ENCODE assay signal across 8 cellular contexts in the genomic region with DNA sequence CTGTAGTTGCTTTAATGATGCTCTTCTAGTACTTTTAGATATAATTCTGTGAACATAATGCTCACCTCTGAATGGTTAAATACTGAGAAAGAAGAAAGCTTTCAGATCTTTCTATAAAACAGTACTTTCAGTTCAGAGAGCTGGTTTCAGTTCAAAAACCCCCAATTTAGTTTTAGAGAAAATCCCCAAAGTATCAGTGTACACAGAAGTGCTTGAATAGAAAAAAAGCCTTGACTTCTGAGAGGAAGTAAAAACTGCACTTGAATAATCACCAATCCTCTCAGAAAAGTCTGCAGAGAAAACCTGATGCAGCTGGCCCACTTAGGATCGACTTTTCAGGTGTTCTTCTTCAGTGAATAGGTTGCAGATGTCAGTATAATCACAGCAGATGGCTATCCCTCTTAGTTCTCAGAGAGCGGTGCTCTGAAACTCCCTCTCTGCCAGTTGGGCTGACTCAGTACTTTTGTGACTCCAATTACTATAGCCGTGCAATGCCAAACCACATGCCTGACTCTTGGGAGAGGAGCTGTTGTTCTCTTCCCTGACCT.
A peak's percentile ranks its signal among the peaks of the same experiment; 100 is the strongest.
DNase-seq lines count a peak whose midpoint lies in the region; ATAC-seq and TF ChIP-seq lines count a peak whose summit lies in the region.

No MANE protein-coding gene starts in this region.

- H2BK15ac ChIP-seq in mesendoderm (replicated peaks; ENCODE audit: low read depth) = no peak overlapping the region

- no peak for TF ChIP-seq POLR2A in transverse colon (IDR thresholded peaks at IDR 0.05)

- no peak overlapping the region for H2BK5ac ChIP-seq in mesendoderm (ENCODE audit: low read length)

- H4K5ac ChIP-seq in mesendoderm (ENCODE audit: low read length) = no peak overlapping the region

- no peak overlapping the region for H2AK5ac ChIP-seq in mesendoderm (ENCODE audit: low read length)

- ATAC-seq in GM18907 (IDR thresholded peaks at IDR 0.05; ENCODE audit: unreplicated experiment) (peak; percentile 96), HG03039 (IDR thresholded peaks at IDR 0.05; ENCODE audit: unreplicated experiment) (peak; percentile 90)

- H3K27me3 ChIP-seq in AG04450 (ENCODE audit: control insufficient read depth, insufficient read depth, low read length) (no peaks in the 10 kb centered on the region), transverse colon (no peaks in the 10 kb centered on the region), mesendoderm (ENCODE audit: insufficient read depth, low read length, poor library complexity) (no peaks in the 10 kb centered on the region)

- intact Hi-C loops in transverse colon (cut with DNase I; ENCODE audit: low total_unique reads) = no loop called here

- no peak overlapping the region for H3K18ac ChIP-seq in mesendoderm (ENCODE audit: low read length)

- in situ Hi-C loops in transverse colon (cut with MboI; ENCODE audit: low pct_ligation_motif_present in 1 of 4, low pct_unique_long_range_greater_than_20kb in 1 of 4, low sequenced_read_pairs in 3 of 4) = no loop called here

- DNase-seq in AG04450 (ENCODE audit: low read depth, low spot score) (peak; percentile 45), NCI-H345 treated with DMSO at 0.1 percent for 48 hours (lab: John Stamatoyannopoulos, UW; ENCODE audit: unreplicated experiment) (peak; percentile 92), fibroblast of mammary gland (ENCODE audit: low read depth) (peak; percentile 95), transverse colon (peak; percentile 8), NCI-H2081 treated with DMSO at 0.1 percent for 48 hours (lab: John Stamatoyannopoulos, UW) (no peak), mesendoderm (no peak)

- H3K27ac ChIP-seq in AG04450 (ENCODE audit: low read depth, low read length) = no peak overlapping the region
- H3K27ac ChIP-seq in transverse colon = no peak overlapping the region
- H3K27ac ChIP-seq in mesendoderm (ENCODE audit: low read depth, low read length) = no peak overlapping the region

- H3K79me1 ChIP-seq in mesendoderm (ENCODE audit: low read length) = no peaks in the 10 kb centered on the region

- no peak overlapping the region for H2BK120ac ChIP-seq in mesendoderm (ENCODE audit: low read depth, low read length)

- TF ChIP-seq EP300 in transverse colon (IDR thresholded peaks at IDR 0.05; ENCODE audit: low read depth) = no peak

- H3K79me2 ChIP-seq in mesendoderm (ENCODE audit: control insufficient read depth, insufficient read depth, low read length) = no peaks in the 10 kb centered on the region

- H3K9ac ChIP-seq in mesendoderm (ENCODE audit: low read length) = no peak overlapping the region

- no peak overlapping the region for H3K56ac ChIP-seq in mesendoderm (ENCODE audit: low read length)

- no peak overlapping the region for H3K4me2 ChIP-seq in mesendoderm (ENCODE audit: low read length)

- H3K4me3 ChIP-seq in AG04450 (ENCODE audit: low read depth, low read length) (no peak overlapping the region), fibroblast of mammary gland (ENCODE audit: control insufficient read depth, low read depth, low read length) (no peak overlapping the region), transverse colon (no peak overlapping the region), mesendoderm (ENCODE audit: low read length) (no peak overlapping the region)

- WGBS in transverse colon (ENCODE audit: low coverage in 1 of 2), 2 donors = 20 to 39% methylated on average over 2 to 3 of the region's 3 CpGs
- WGBS in mesendoderm (ENCODE audit: extremely low coverage, insufficient coverage, low lambda C conversion rate) = no CpG with 5 or more reads among the region's 3 CpGs

- H3K23ac ChIP-seq in mesendoderm (ENCODE audit: low read length) = no peak overlapping the region

- no peak overlapping the region for H4K8ac ChIP-seq in mesendoderm (ENCODE audit: low read depth, low read length)

- TF ChIP-seq CTCF in AG04450 (IDR thresholded peaks at IDR 0.05; ENCODE audit: low read depth, low read length) (no peak), fibroblast of mammary gland (conservative IDR thresholded peaks at IDR 0.05; ENCODE audit: control insufficient read depth, insufficient read depth, low read depth, low read length) (no peak), transverse colon (IDR thresholded peaks at IDR 0.05) (no peak)

- H3K36me3 ChIP-seq in transverse colon = no peaks in the 10 kb centered on the region
- H3K36me3 ChIP-seq in mesendoderm (ENCODE audit: control insufficient read depth, insufficient read depth, low read length) = no peaks in the 10 kb centered on the region

- CTCF ChIA-PET in AG04450 (lab: Charles Lee) = interaction anchor here (0.7 to 1.7 kb wide), 4 partner anchors 104 to 783 kb away, joined by 3 to 6 read pairs (median 3); no protein-coding TSS in a partner anchor

- H3K4ac ChIP-seq in mesendoderm (ENCODE audit: low read depth, low read length) = no peak overlapping the region

- H3K9me3 ChIP-seq in AG04450 (ENCODE audit: control insufficient read depth, insufficient read depth, low read length) (no peaks in the 10 kb centered on the region), transverse colon (no peaks in the 10 kb centered on the region)

- POLR2A ChIA-PET in AG04450 (lab: Yijun Ruan, JAX) = no interaction called here

- H3K4me1 ChIP-seq in transverse colon = no peaks in the 10 kb centered on the region
- no peaks in the 10 kb centered on the region for H3K4me1 ChIP-seq in mesendoderm (ENCODE audit: control insufficient read depth, low read depth, low read length)

Comparison
In these comparisons a context has a peak if more than half of its experiments do, and no peak if none do; other contexts are left out.
1. DNase-seq: peak in AG04450 (single experiment), NCI-H345 treated with DMSO at 0.1 percent for 48 hours (single experiment), fibroblast of mammary gland (single experiment) and transverse colon (single experiment); none in NCI-H2081 treated with DMSO at 0.1 percent for 48 hours (single experiment) and mesendoderm (single experiment).